8 cellular contexts compared by ENCODE assay signal in the genomic region with DNA sequence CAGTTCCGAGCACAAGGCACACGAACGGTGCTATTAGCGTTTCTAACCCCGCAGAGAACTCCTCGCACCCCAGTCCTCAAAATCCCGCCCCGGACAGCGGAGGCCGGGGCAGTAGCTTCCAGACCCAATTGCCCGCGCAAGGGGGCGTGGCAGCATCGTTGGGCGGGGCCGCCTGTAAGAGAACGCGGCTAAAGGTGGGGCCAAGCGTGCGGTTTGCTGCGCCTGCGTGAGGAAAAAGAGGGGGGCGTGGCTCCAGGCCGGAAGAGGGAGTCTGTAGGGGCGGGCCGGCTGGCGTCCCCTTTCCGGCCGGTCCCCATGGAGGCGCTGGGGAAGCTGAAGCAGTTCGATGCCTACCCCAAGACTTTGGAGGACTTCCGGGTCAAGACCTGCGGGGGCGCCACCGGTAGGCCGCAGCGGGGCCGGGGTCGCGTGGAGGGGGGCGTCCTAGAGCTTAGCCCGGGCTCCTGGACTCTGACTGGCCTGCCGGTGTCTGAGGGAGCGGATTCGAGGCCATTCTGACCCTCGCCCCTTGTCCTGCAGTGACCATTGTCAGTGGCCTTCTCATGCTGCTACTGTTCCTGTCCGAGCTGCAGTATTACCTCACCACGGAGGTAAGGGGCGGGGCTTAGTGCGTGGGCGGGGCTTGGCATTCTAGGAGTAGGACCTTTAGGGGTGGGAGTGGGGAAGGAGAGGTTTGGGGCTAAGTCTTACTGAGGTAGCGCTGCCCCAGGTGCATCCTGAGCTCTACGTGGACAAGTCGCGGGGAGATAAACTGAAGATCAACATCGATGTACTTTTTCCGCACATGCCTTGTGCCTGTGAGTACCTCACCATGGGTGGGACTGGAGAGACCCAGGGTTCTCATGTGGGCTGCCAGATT. TPM values are rescaled to one million over a fixed set of nuclear protein-coding genes. Genes with fewer than 3 reads are reported as not detected.
DNase-seq lines count a peak whose midpoint lies in the region; ATAC-seq, FAIRE-seq and TF ChIP-seq lines count a peak whose summit lies in the region.

A gene (plus strand): TSS at position 296 of the 880 bp plus-strand sequence. CDS start 20 bp downstream, at position 316.

- H3K9me3 Mint-ChIP-seq in dendritic cell treated with granulocyte-macrophage colony-stimulating factor and Interleukin-4, amounts not matched to agents 40 ng/mL and 50 ng/mL, for 4 days: no peaks in the 10 kb centered on the region

- no peaks in the 10 kb centered on the region for H3K9me3 ChIP-seq in HepG2 (ENCODE audit: low read length)

- peak within 1 kb of the TSS; percentile 97 for H3K4me2 ChIP-seq in HepG2 (ENCODE audit: low read depth, low read length)

- H2AFZ ChIP-seq in HepG2 (ENCODE audit: low read length): peak within 1 kb of the TSS; percentile 94

- peaks cover 29% of the 10 kb centered on the region for H3K4me1 ChIP-seq in HepG2 (ENCODE audit: insufficient read depth, low read length)

- FAIRE-seq in HepG2 (lab: Jason Lieb, UNC): peak; percentile 34

- intact Hi-C loops in dendritic cell treated with granulocyte-macrophage colony-stimulating factor and Interleukin-4, amounts not matched to agents 40 ng/mL and 50 ng/mL, for 4 days (cut with micrococcal nuclease): loop anchor here (1.0 to 2.0 kb wide), 2 partner anchors 74 to 87 kb away; a partner anchor contains a TSS
- intact Hi-C loops in HepG2 (cut with micrococcal nuclease; ENCODE audit: unreplicated experiment): loop anchor here (5.0 kb wide), 2 partner anchors 75 kb away; a partner anchor contains a TSS

- H3K9ac ChIP-seq in HepG2 (ENCODE audit: insufficient read depth, low read depth, low read length): peak within 1 kb of the TSS; percentile 93

- TF ChIP-seq CTCF in BJ (IDR thresholded peaks at IDR 0.05; ENCODE audit: insufficient read depth, low read depth, low read length): peak; percentile 9; the same call in 1 of the 2 replicates
- TF ChIP-seq CTCF in HepG2 (CRISPR knock-in tag; IDR thresholded peaks at IDR 0.05): peak; percentile 43; the same call in 1 of the 2 replicates

- H3K79me2 ChIP-seq in HepG2 (ENCODE audit: insufficient read depth, low read length): peaks cover 11% of the 10 kb centered on the region

- peaks cover 22% of the 10 kb centered on the region for H3K36me3 Mint-ChIP-seq in dendritic cell treated with granulocyte-macrophage colony-stimulating factor and Interleukin-4, amounts not matched to agents 40 ng/mL and 50 ng/mL, for 4 days (ENCODE audit: low read depth)

- H3K36me3 ChIP-seq in BJ (ENCODE audit: control insufficient read depth, insufficient read depth, low read length) (peaks cover 6% of the 10 kb centered on the region), HepG2 (replicated peaks in 1 of 2; ENCODE audit: control insufficient read depth in 1 of 2, insufficient read depth in 2 of 2, low read length in 2 of 2) (peaks cover 7 to 18% of the 10 kb centered on the region in 2 experiments; a peak in 4 of 5 replicates)

- ATAC-seq in GM19328 (IDR thresholded peaks at IDR 0.05; ENCODE audit: unreplicated experiment) (peak; percentile 84), HG03521 (IDR thresholded peaks at IDR 0.05; ENCODE audit: unreplicated experiment) (peak; percentile 90), HepG2 (peak; percentile 93)

- peak within 1 kb of the TSS; percentile 74 for H3K4me3 ChIP-seq in BJ (ENCODE audit: low read depth, low read length)
- peak within 1 kb of the TSS; percentile 74 to 93 (median 79) for H3K4me3 ChIP-seq in HepG2 (replicated peaks in 1 of 3; ENCODE audit: insufficient read depth in 1 of 3, low read depth in 2 of 3, low read length in 3 of 3)

- H3K27me3 ChIP-seq in BJ (ENCODE audit: control insufficient read depth, insufficient read depth, low read length) (no peaks in the 10 kb centered on the region), HepG2 (ENCODE audit: control insufficient read depth in 1 of 2, insufficient read depth in 2 of 2, low read length in 2 of 2) (no peaks in the 10 kb centered on the region)

- in situ Hi-C loops in HepG2 (cut with HindIII; ENCODE audit: extremely low pct_ligation_motif_present, low pct_unique_long_range_greater_than_20kb): no loop called here

- POLR2A ChIA-PET in BJ (lab: Charles Lee) (interaction anchor here (0.5 to 1.2 kb wide), 2 partner anchors 279 to 412 kb away, joined by 3 to 7 read pairs; a partner anchor contains a TSS), HepG2 (lab: Yijun Ruan, JAX) (interaction anchor here (0.6 to 4.0 kb wide), 33 partner anchors 9 to 694 kb away, joined by 3 to 41 read pairs (median 5); a partner anchor contains a TSS)

- DNase-seq in BJ (ENCODE audit: low read depth) (peak; percentile 69), NCI-H748 treated with DMSO at 0.1 percent for 48 hours (lab: John Stamatoyannopoulos, UW) (peak; percentile 94), HepG2 (ENCODE audit: low spot score) (peak; percentile 97)
- DNase-seq in activated CD4-positive, alpha-beta T cell treated with anti-CD3 and anti-CD28 coated beads, Interleukin-2, amount 50 U/mL, for 1 hour: peak; percentile 96
- peak; percentile 97 to 98 for DNase-seq in stimulated activated CD4-positive, alpha-beta T cell treated with anti-CD3 and anti-CD28 coated beads, Interleukin-2, amount 100 ng/mL, for 48 hours

- CTCF ChIA-PET in BJ (lab: Yijun Ruan, JAX) (interaction anchor here (0.9 to 1.4 kb wide), 2 partner anchors 20 to 77 kb away, joined by 3 to 6 read pairs; no protein-coding TSS in a partner anchor), HepG2 (lab: Yijun Ruan, JAX; ENCODE audit: low intra/inter-chr PET ratio, low total read pairs) (no interaction called here)

- peak; percentile 82 to 92 for TF ChIP-seq POLR2A in HepG2 (IDR thresholded peaks at IDR 0.05; ENCODE audit: insufficient read depth in 1 of 2, low read depth in 2 of 2, low read length in 2 of 2)

- H3K27me3 Mint-ChIP-seq in dendritic cell treated with granulocyte-macrophage colony-stimulating factor and Interleukin-4, amounts not matched to agents 40 ng/mL and 50 ng/mL, for 4 days: no peaks in the 10 kb centered on the region

- peak within 1 kb of the TSS; percentile 86 for H3K27ac Mint-ChIP-seq in dendritic cell treated with granulocyte-macrophage colony-stimulating factor and Interleukin-4, amounts not matched to agents 40 ng/mL and 50 ng/mL, for 4 days

- no peak; the same call in 1 of the 2 replicates for TF ChIP-seq RAD21 in HepG2 (CRISPR knock-in tag; IDR thresholded peaks at IDR 0.05)

- H4K20me1 ChIP-seq in HepG2 (ENCODE audit: insufficient read depth, low read length): no peaks in the 10 kb centered on the region

- TF ChIP-seq EP300 in HepG2 (IDR thresholded peaks at IDR 0.05; ENCODE audit: low read depth in 2 of 2, low read length in 2 of 2) (no peak), HepG2 (CRISPR knock-in tag; IDR thresholded peaks at IDR 0.05; ENCODE audit: borderline replicate concordance) (no peak; the same call in 1 of the 2 replicates)

- H3K27ac ChIP-seq in HepG2 (ENCODE audit: extremely low read length, insufficient read depth, low read length): peak within 1 kb of the TSS; percentile 85

- H3K4me3 Mint-ChIP-seq in dendritic cell treated with granulocyte-macrophage colony-stimulating factor and Interleukin-4, amounts not matched to agents 40 ng/mL and 50 ng/mL, for 4 days: peak within 1 kb of the TSS; percentile 91

- WGBS in HepG2 (ENCODE audit: low lambda C conversion rate): 6% methylated on average over 55 of the region's 57 CpGs

- H3K4me1 Mint-ChIP-seq in dendritic cell treated with granulocyte-macrophage colony-stimulating factor and Interleukin-4, amounts not matched to agents 40 ng/mL and 50 ng/mL, for 4 days (ENCODE audit: low read depth): peaks cover 5% of the 10 kb centered on the region

- BruUV-seq in HepG2 (replicated peaks; lab: Mats Ljungman, UMichigan): TSS peak; percentile 69

TF ChIP-seq in HepG2, 621 proteins besides CTCF, POLR2A, EP300 and RAD21 (continues in another document):
- peak; percentile 88; the same call in 1 of the 2 replicates for TF ChIP-seq NCOA1 (CRISPR knock-in tag; IDR thresholded peaks at IDR 0.05)
- peak; percentile 91; the same call in 1 of the 2 replicates for TF ChIP-seq GLI4 (CRISPR knock-in tag; IDR thresholded peaks at IDR 0.05; ENCODE audit: borderline replicate concordance)

RNA-seq across cellular contexts. Expression of the gene that starts here (rescaled TPM):
- polyA plus RNA-seq in BJ (2011; rRNA removed) (567 and 917 TPM in 2 replicates), HepG2 (2011; rRNA removed) (610 and 670 TPM in 2 replicates)
- 164 and 299 TPM in 2 replicates for polyA minus RNA-seq in BJ (2011; rRNA and poly(A)+ RNA removed)
- total RNA-seq in HepG2 (2016; rRNA removed; fragmentation: Illumina TruSeq; extraction: Trizol): 224 and 407 TPM in 2 replicates
- total RNA-seq in HepG2 (2016; cell fraction: cytosol; rRNA removed; fragmentation: Illumina TruSeq; extraction: Trizol; ENCODE audit: low read depth): 309 and 324 TPM in 2 replicates
- 220 and 420 TPM in 2 replicates for total RNA-seq in HepG2 (2016; cell fraction: insoluble cytoplasmic fraction; rRNA removed; fragmentation: Illumina TruSeq; extraction: Trizol)
- 396 and 433 TPM in 2 replicates for total RNA-seq in HepG2 (2016; cell fraction: membrane; rRNA removed; fragmentation: Illumina TruSeq; extraction: Trizol)
- 264 and 296 TPM in 2 replicates for total RNA-seq in HepG2 (2016; cell fraction: nucleus; rRNA removed; fragmentation: Illumina TruSeq; extraction: Trizol)
- polyA plus RNA-seq in HepG2 (2011; cell fraction: cytosol; rRNA removed): 697 and 907 TPM in 2 replicates
- polyA plus RNA-seq in HepG2 (2011; cell fraction: nucleus; rRNA removed): 512 and 519 TPM in 2 replicates
- polyA plus RNA-seq in HepG2 (2012): 356 and 493 TPM in 2 replicates
- 247 and 288 TPM in 2 replicates for polyA plus RNA-seq in HepG2 (2016; cell fraction: cytosol; fragmentation: Illumina TruSeq; extraction: Trizol; ENCODE audit: low read depth)
- polyA plus RNA-seq in HepG2 (2016; cell fraction: insoluble cytoplasmic fraction; fragmentation: Illumina TruSeq; extraction: Trizol; ENCODE audit: low read depth): 179 and 200 TPM in 2 replicates
- polyA plus RNA-seq in HepG2 (2016; cell fraction: membrane; fragmentation: Illumina TruSeq; extraction: Trizol; ENCODE audit: low read depth): 343 and 357 TPM in 2 replicates
- polyA plus RNA-seq in HepG2 (2016; cell fraction: nucleus; fragmentation: Illumina TruSeq; extraction: Trizol; ENCODE audit: insufficient read depth, low read depth): 461 and 472 TPM in 2 replicates
- polyA minus RNA-seq in HepG2 (2011; rRNA and poly(A)+ RNA removed; ENCODE audit: low replicate concordance): 491 and 704 TPM in 2 replicates
- polyA minus RNA-seq in HepG2 (2011; cell fraction: cytosol; rRNA and poly(A)+ RNA removed): 143 and 159 TPM in 2 replicates
- polyA minus RNA-seq in HepG2 (2011; cell fraction: nucleus; rRNA and poly(A)+ RNA removed): 106 and 126 TPM in 2 replicates

Comparison
In these comparisons a context has a peak if more than half of its experiments do, and no peak if none do; other contexts are left out.
1. Peak in every context shown above with its lines: DNase-seq, ATAC-seq, H3K4me3 ChIP-seq and H3K27ac ChIP-seq.